In genomic region chr6:3455121-3455489, GRCh38 we compare ENCODE assay signal across 1 cellular context.
TF ChIP-seq lines count a peak whose summit lies in the region.

No MANE protein-coding gene starts in this region.

TF ChIP-seq in K562, 482 proteins besides CTCF, POLR2A, EP300 and RAD21 (continued from another document and continues in another):
- no peak for TF ChIP-seq ATF2 (CRISPR knock-in tag; IDR thresholded peaks at IDR 0.05)
- no peak for TF ChIP-seq NFYB (IDR thresholded peaks at IDR 0.05; ENCODE audit: extremely low read depth, insufficient read length)
- no peak for TF ChIP-seq STAT5A (IDR thresholded peaks at IDR 0.05; ENCODE audit: borderline replicate concordance, low read length)
- no peak for TF ChIP-seq SRSF9 (IDR thresholded peaks at IDR 0.05; ENCODE audit: borderline replicate concordance, low read depth, low read length)
- TF ChIP-seq PRDM10 (IDR thresholded peaks at IDR 0.05; ENCODE audit: partially characterized antibody) = peak; percentile 39
- TF ChIP-seq NR1H2 (CRISPR knock-in tag; IDR thresholded peaks at IDR 0.05) = no peak
- TF ChIP-seq HOMEZ (CRISPR knock-in tag; IDR thresholded peaks at IDR 0.05) = no peak
- no peak for TF ChIP-seq ZNF609 (CRISPR knock-in tag; IDR thresholded peaks at IDR 0.05; ENCODE audit: borderline replicate concordance)
- TF ChIP-seq POLR3A (IDR thresholded peaks at IDR 0.05; ENCODE audit: borderline replicate concordance, extremely low read depth, insufficient read depth, insufficient read length) = no peak
- TF ChIP-seq CHD2 (IDR thresholded peaks at IDR 0.05; ENCODE audit: low read depth, low read length) = no peak
- TF ChIP-seq ZKSCAN3 (CRISPR knock-in tag; IDR thresholded peaks at IDR 0.05) = no peak
- no peak for TF ChIP-seq STAT5B (CRISPR knock-in tag; IDR thresholded peaks at IDR 0.05)
- TF ChIP-seq GTF2B (IDR thresholded peaks at IDR 0.05; ENCODE audit: extremely low read depth, insufficient read length) = no peak
- TF ChIP-seq FOXK2 (conservative IDR thresholded peaks at IDR 0.05 in 1 of 2, IDR thresholded peaks at IDR 0.05 in 1 of 2; ENCODE audit: low read depth in 2 of 2) = peak in 1 of 2 experiments; percentile 31; a peak in 1 of 4 replicates
- no peak for TF ChIP-seq KHSRP (IDR thresholded peaks at IDR 0.05)
- TF ChIP-seq CHCHD3 (CRISPR knock-in tag; IDR thresholded peaks at IDR 0.05) = no peak
- no peak; a peak in 1 of 4 replicates for TF ChIP-seq UBTF (IDR thresholded peaks at IDR 0.05; ENCODE audit: borderline replicate concordance in 1 of 2, low read depth in 2 of 2, low read length in 2 of 2)
- TF ChIP-seq BMI1 (IDR thresholded peaks at IDR 0.05; ENCODE audit: low read length) = no peak
- TF ChIP-seq ZNF134 (CRISPR knock-in tag; conservative IDR thresholded peaks at IDR 0.05) = no peak
- TF ChIP-seq ETV1 (tag; conservative IDR thresholded peaks at IDR 0.05; ENCODE audit: low read depth) = no peak
- TF ChIP-seq CUX1 (CRISPR knock-in tag; IDR thresholded peaks at IDR 0.05) = no peak
- TF ChIP-seq ZNF431 (CRISPR knock-in tag; IDR thresholded peaks at IDR 0.05) = no peak
- TF ChIP-seq SMARCA4 (IDR thresholded peaks at IDR 0.05) = no peak
- no peak for TF ChIP-seq CREB5 (CRISPR knock-in tag; IDR thresholded peaks at IDR 0.05)
- no peak for TF ChIP-seq ZNF695 (CRISPR knock-in tag; IDR thresholded peaks at IDR 0.05)
- TF ChIP-seq ZBTB17 (CRISPR knock-in tag; IDR thresholded peaks at IDR 0.05) = no peak
- TF ChIP-seq RCOR1 (IDR thresholded peaks at IDR 0.05; ENCODE audit: borderline replicate concordance in 1 of 2, low read depth in 2 of 2, low read length in 2 of 2) = no peak
- 0 out of 2 replicates have a peak, but pooled peaks have one; percentile 4 for TF ChIP-seq PKNOX1 (IDR thresholded peaks at IDR 0.05)
- TF ChIP-seq RBM34 (IDR thresholded peaks at IDR 0.05; ENCODE audit: borderline replicate concordance, insufficient read depth, low read length) = no peak
- no peak for TF ChIP-seq TEAD4 (IDR thresholded peaks at IDR 0.05; ENCODE audit: low read length)
- TF ChIP-seq TEAD4 (CRISPR knock-in tag; IDR thresholded peaks at IDR 0.05; ENCODE audit: borderline replicate concordance) = no peak
- TF ChIP-seq KLF10 (CRISPR knock-in tag; IDR thresholded peaks at IDR 0.05) = no peak
